In the genomic region with DNA sequence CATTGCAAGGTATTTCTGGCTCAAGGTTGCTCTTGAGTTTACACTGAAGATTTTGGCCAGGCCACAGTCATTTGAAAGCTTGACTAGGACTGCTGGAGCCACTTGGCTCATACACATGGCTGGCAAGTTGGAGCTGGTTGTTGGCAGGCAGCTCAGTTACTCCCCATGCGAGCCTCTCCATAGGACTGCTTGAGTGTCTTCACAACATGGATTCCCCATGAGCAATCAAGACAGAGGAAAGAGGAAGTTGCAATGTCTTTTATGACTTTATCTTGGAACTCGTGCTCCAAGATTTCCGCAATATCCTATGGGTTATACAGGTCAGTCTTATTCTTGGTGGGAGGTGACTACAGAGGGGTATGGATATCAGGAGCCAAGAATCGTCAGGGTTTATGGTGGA, we compare ENCODE assay signal across 13 cellular contexts. TPM values are rescaled to one million over a fixed set of nuclear protein-coding genes. Genes with fewer than 3 reads are reported as not detected.
A peak's percentile ranks its signal among the peaks of the same experiment; 100 is the strongest.
DNase-seq lines count a peak whose midpoint lies in the region; ATAC-seq and TF ChIP-seq lines count a peak whose summit lies in the region.
"Had no signal": no experiment of that assay in that cellular context is flagged by ENCODE, and none has a peak within 500 bp of the region (broad histone marks: within the 10 kb centered on the region; RNA-seq: fewer than 3 reads in every experiment).

No MANE protein-coding gene starts in this region.

- H3K4me1 Mint-ChIP-seq in CD4-positive, alpha-beta memory T cell = peaks cover 15 to 33% (median 24%) of the 10 kb centered on the region in 4 donors
- peaks cover 5 to 20% (median 15%) of the 10 kb centered on the region in 3 donors for H3K4me1 Mint-ChIP-seq in IgD-negative memory B cell
- peaks cover 15 to 30% (median 24%) of the 10 kb centered on the region in 7 donors for H3K4me1 Mint-ChIP-seq in naive thymus-derived CD4-positive, alpha-beta T cell

- H3K27ac ChIP-seq in CD4-positive, alpha-beta memory T cell (ENCODE audit: low read depth, low read length) = no peak overlapping the region
- H3K27ac ChIP-seq in body of pancreas (no peak overlapping the region), gastroesophageal sphincter (no peak overlapping the region)
- no peak overlapping the region for H3K27ac ChIP-seq in naive thymus-derived CD4-positive, alpha-beta T cell (ENCODE audit: low read depth, low read length)

- TF ChIP-seq EP300 in gastroesophageal sphincter (IDR thresholded peaks at IDR 0.05) = no peak

- H3K36me3 ChIP-seq in CD4-positive, alpha-beta memory T cell (ENCODE audit: insufficient read depth, low read length) = no peaks in the 10 kb centered on the region
- no peaks in the 10 kb centered on the region for H3K36me3 ChIP-seq in body of pancreas (replicated peaks in 1 of 2; ENCODE audit: insufficient read depth in 1 of 2, low read depth in 2 of 2)
- peaks cover 0 to 3% (median 0%) of the 10 kb centered on the region in 3 experiments for H3K36me3 ChIP-seq in naive thymus-derived CD4-positive, alpha-beta T cell (ENCODE audit: control insufficient read depth in 2 of 3, insufficient read depth in 3 of 3, low read length in 3 of 3)
- peaks cover 0 to 11% of the 10 kb centered on the region in 2 donors for H3K36me3 ChIP-seq in gastroesophageal sphincter

- intact Hi-C loops in CD4-positive, alpha-beta memory T cell (cut with micrococcal nuclease) = loop anchor here (2.0 to 5.0 kb wide), 3 partner anchors 109 to 404 kb away; partner anchors contain the start of genes BLCAP, CTNNBL1, MROH8 and RPN2
- intact Hi-C loops in body of pancreas (cut with DNase I) = no loop called here
- intact Hi-C loops in naive thymus-derived CD4-positive, alpha-beta T cell (cut with micrococcal nuclease) = loop anchor here (5.0 to 10.0 kb wide), 2 partner anchors 59 to 407 kb away; partner anchors contain the start of genes CTNNBL1 (in 1 of the 2) and SRC (in 1 of the 2)

- H3K27me3 ChIP-seq in CD4-positive, alpha-beta memory T cell (ENCODE audit: insufficient read depth, low read length) = no peaks in the 10 kb centered on the region
- H3K27me3 ChIP-seq in body of pancreas (no peaks in the 10 kb centered on the region), gastroesophageal sphincter (no peaks in the 10 kb centered on the region)
- H3K27me3 ChIP-seq in naive thymus-derived CD4-positive, alpha-beta T cell (ENCODE audit: control insufficient read depth in 2 of 2, insufficient read depth in 2 of 2, low read length in 2 of 2) = no peaks in the 10 kb centered on the region

- H3K27ac Mint-ChIP-seq in CD4-positive, alpha-beta memory T cell = peak overlapping the region in 4 of 7 donors; percentile 42 to 89 (median 75)
- peak overlapping the region; percentile 61 to 98 (median 98) for H3K27ac Mint-ChIP-seq in IgD-negative memory B cell
- H3K27ac Mint-ChIP-seq in naive thymus-derived CD4-positive, alpha-beta T cell = peak overlapping the region in 3 of 9 donors; percentile 10 to 96 (median 87)

- H3K4me1 ChIP-seq in CD4-positive, alpha-beta memory T cell (ENCODE audit: insufficient read depth, low read length) = peaks cover 15% of the 10 kb centered on the region
- H3K4me1 ChIP-seq in body of pancreas (peaks cover 21% of the 10 kb centered on the region), gastroesophageal sphincter (peaks cover 4 to 29% (median 9%) of the 10 kb centered on the region in 3 donors)
- peaks cover 10 to 13% of the 10 kb centered on the region in 2 donors for H3K4me1 ChIP-seq in naive thymus-derived CD4-positive, alpha-beta T cell (ENCODE audit: control insufficient read depth in 2 of 2, insufficient read depth in 2 of 2, low read length in 2 of 2)

- DNase-seq in CD4-positive, alpha-beta memory T cell = no peak
- peak in 3 of 4 donors; percentile 27 to 53 (median 41) for DNase-seq in body of pancreas
- no peak for DNase-seq in naive thymus-derived CD4-positive, alpha-beta T cell
- no peak for DNase-seq in NCI-H1436 (lab: John Stamatoyannopoulos, UW)
- DNase-seq in NCI-H1105 treated with DMSO at 0.1 percent for 48 hours (lab: John Stamatoyannopoulos, UW) = no peak
- DNase-seq: KG1; NCI-H524; stimulated activated CD8-positive, alpha-beta memory T cell treated with anti-CD3 and anti-CD28 coated beads, Interleukin-4, amount 100 ng/mL, for 48 hours had no signal

- H3K27me3 Mint-ChIP-seq in CD4-positive, alpha-beta memory T cell = peaks cover 2 to 10% of the 10 kb centered on the region in 2 donors
- no peaks in the 10 kb centered on the region for H3K27me3 Mint-ChIP-seq in IgD-negative memory B cell
- H3K27me3 Mint-ChIP-seq in naive thymus-derived CD4-positive, alpha-beta T cell = peaks cover 0 to 10% (median 6%) of the 10 kb centered on the region in 5 donors

- peak overlapping the region in 6 of 8 donors; percentile 21 to 83 (median 74) for H3K4me3 Mint-ChIP-seq in CD4-positive, alpha-beta memory T cell
- peak overlapping the region in 2 of 4 donors; percentile 21 to 99 for H3K4me3 Mint-ChIP-seq in IgD-negative memory B cell
- peak overlapping the region; percentile 8 to 90 (median 64) for H3K4me3 Mint-ChIP-seq in naive thymus-derived CD4-positive, alpha-beta T cell

- peaks cover 0 to 2% (median 0%) of the 10 kb centered on the region in 8 donors for H3K9me3 Mint-ChIP-seq in CD4-positive, alpha-beta memory T cell
- H3K9me3 Mint-ChIP-seq in IgD-negative memory B cell = no peaks in the 10 kb centered on the region
- peaks cover 0 to 3% (median 0%) of the 10 kb centered on the region in 11 donors for H3K9me3 Mint-ChIP-seq in naive thymus-derived CD4-positive, alpha-beta T cell

- no peak for TF ChIP-seq CTCF in body of pancreas (IDR thresholded peaks at IDR 0.05)
- no peak for TF ChIP-seq CTCF in gastroesophageal sphincter (IDR thresholded peaks at IDR 0.05)

- no peaks in the 10 kb centered on the region for H3K9me3 ChIP-seq in CD4-positive, alpha-beta memory T cell (ENCODE audit: control insufficient read depth in 1 of 2, low read length in 2 of 2)
- H3K9me3 ChIP-seq in body of pancreas = no peaks in the 10 kb centered on the region
- no peaks in the 10 kb centered on the region for H3K9me3 ChIP-seq in naive thymus-derived CD4-positive, alpha-beta T cell (ENCODE audit: control insufficient read depth in 2 of 3, low read length in 3 of 3)
- no peaks in the 10 kb centered on the region for H3K9me3 ChIP-seq in gastroesophageal sphincter

- H3K36me3 Mint-ChIP-seq in CD4-positive, alpha-beta memory T cell = peaks cover 5 to 11% of the 10 kb centered on the region in 2 donors
- H3K36me3 Mint-ChIP-seq in IgD-negative memory B cell = peaks cover 6% of the 10 kb centered on the region
- peaks cover 3 to 11% (median 9%) of the 10 kb centered on the region in 5 donors for H3K36me3 Mint-ChIP-seq in naive thymus-derived CD4-positive, alpha-beta T cell

- CTCF ChIA-PET in CD4-positive, alpha-beta memory T cell (lab: Charles Lee; ENCODE audit: partially characterized antibody) = no interaction called here
- CTCF ChIA-PET in naive thymus-derived CD4-positive, alpha-beta T cell (lab: Charles Lee) = interaction anchor here (0.5 kb wide), 1 partner anchor 92 kb away, joined by 5 read pairs; no protein-coding TSS in a partner anchor

- ATAC-seq in body of pancreas (peak; percentile 22), gastroesophageal sphincter (no peak)
- no peak for ATAC-seq in naive thymus-derived CD4-positive, alpha-beta T cell

- TF ChIP-seq POLR2A in body of pancreas (IDR thresholded peaks at IDR 0.05) = no peak
- TF ChIP-seq POLR2A in gastroesophageal sphincter (IDR thresholded peaks at IDR 0.05) = no peak

- H3K4me3 ChIP-seq in CD4-positive, alpha-beta memory T cell (ENCODE audit: low read length in 2 of 2) = no peak overlapping the region
- no peak overlapping the region for H3K4me3 ChIP-seq in body of pancreas
- no peak overlapping the region for H3K4me3 ChIP-seq in naive thymus-derived CD4-positive, alpha-beta T cell (ENCODE audit: low read length)
- no peak overlapping the region for H3K4me3 ChIP-seq in gastroesophageal sphincter

- WGBS in body of pancreas, 2 donors = 65 to 70% methylated on average over 4 of the region's 4 CpGs
- WGBS in gastroesophageal sphincter (ENCODE audit: low coverage in 1 of 2), 2 donors = 80 to 96% methylated on average over 3 to 4 of the region's 4 CpGs

- POLR2A ChIA-PET in CD4-positive, alpha-beta memory T cell (lab: Charles Lee; ENCODE audit: partially characterized antibody) = interaction anchor here (2.6 kb wide), 1 partner anchor 239 kb away, joined by 12 read pairs; the partner anchor contains the start of gene BLCAP
- POLR2A ChIA-PET in naive thymus-derived CD4-positive, alpha-beta T cell (lab: Charles Lee) = interaction anchor here (0.5 to 1.6 kb wide), 4 partner anchors 12 to 240 kb away, joined by 4 to 11 read pairs (median 4); partner anchors contain the start of gene BLCAP

RNA-seq across cellular contexts. Expression of gene MANBAL, which starts 1.4 kb away (rescaled TPM):
- total RNA-seq in CD4-positive, alpha-beta memory T cell = 10 to 100 TPM; 11.1 to 11.9 TPM
- 10 to 100 TPM; 18.6 to 25.3 TPM for polyA plus RNA-seq in CD4-positive, alpha-beta memory T cell
- polyA plus RNA-seq in IgD-negative memory B cell = 27.7 TPM
- total RNA-seq in body of pancreas (10 to 100 TPM in 1 of 2 donors, 1 to 10 TPM in 1; 8.6 to 11.9 TPM), gastroesophageal sphincter (10 to 100 TPM; 28.2 to 53.0 (median 44.6) TPM)
- 10 to 100 TPM in 3 of 5 experiments, 1 to 10 TPM in 2; 4.2 to 12.3 (median 11.5) TPM for total RNA-seq in naive thymus-derived CD4-positive, alpha-beta T cell
- polyA plus RNA-seq in naive thymus-derived CD4-positive, alpha-beta T cell = 10 to 100 TPM; 21.2 to 28.4 TPM

RNA-seq across cellular contexts. Expression of gene GHRH, which starts 26.5 kb away (rescaled TPM):
- not detected for total RNA-seq in CD4-positive, alpha-beta memory T cell
- not detected for polyA plus RNA-seq in CD4-positive, alpha-beta memory T cell
- polyA plus RNA-seq in IgD-negative memory B cell = not detected
- not detected for total RNA-seq in body of pancreas
- total RNA-seq in naive thymus-derived CD4-positive, alpha-beta T cell = not detected
- not detected for polyA plus RNA-seq in naive thymus-derived CD4-positive, alpha-beta T cell
- not detected for total RNA-seq in gastroesophageal sphincter
- total RNA-seq: dermis microvascular lymphatic vessel endothelial cell; mucosa of gallbladder; T-helper 1 cell treated with Interleukin-12 subunit alpha and Interleukin-12 subunit beta and Interleukin-4 antibody, amounts not matched to agents 30 ng/mL and 1 ng/mL, for 36 hours had no signal

RNA-seq across cellular contexts. Expression of gene SRC, which starts 57.8 kb away (rescaled TPM):
- 1 to 10 TPM; 4.1 to 4.5 TPM for total RNA-seq in CD4-positive, alpha-beta memory T cell
- under 1 TPM; 0.32 to 0.50 TPM for polyA plus RNA-seq in CD4-positive, alpha-beta memory T cell
- 2.3 TPM for polyA plus RNA-seq in IgD-negative memory B cell
- 10 to 100 TPM; 25.9 to 35.3 TPM for total RNA-seq in body of pancreas
- total RNA-seq in naive thymus-derived CD4-positive, alpha-beta T cell = 10 to 100 TPM in 1 of 5 experiments, 1 to 10 TPM in 4; 2.8 to 26.6 (median 4.4) TPM
- polyA plus RNA-seq in naive thymus-derived CD4-positive, alpha-beta T cell = under 1 TPM; 0.63 to 0.82 TPM
- total RNA-seq in gastroesophageal sphincter = 10 to 100 TPM; 30.6 to 54.7 (median 45.0) TPM

Comparison
In these comparisons a context has a peak if more than half of its experiments do, and no peak if none do; other contexts are left out.
1. DNase-seq: peak in body of pancreas (3 of 4); none in CD4-positive, alpha-beta memory T cell (0 of 5), naive thymus-derived CD4-positive, alpha-beta T cell (0 of 9), NCI-H1436 (single experiment) and NCI-H1105 treated with DMSO at 0.1 percent for 48 hours (single experiment).